In genomic region chr4:105088110-105088879, GRCh38 we compare ENCODE assay signal across 10 cellular contexts. TPM values are rescaled to one million over a fixed set of nuclear protein-coding genes. Genes with fewer than 3 reads are reported as not detected.
DNase-seq lines count a peak whose midpoint lies in the region; ATAC-seq, FAIRE-seq and TF ChIP-seq lines count a peak whose summit lies in the region.
"Had no signal": no experiment of that assay in that cellular context is flagged by ENCODE, and none has a peak within 500 bp of the region (broad histone marks: within the 10 kb centered on the region; RNA-seq: fewer than 3 reads in every experiment).

No MANE protein-coding gene starts in this region.

- TF ChIP-seq CTCF in right lobe of liver (IDR thresholded peaks at IDR 0.05), result no peak
- no peak for TF ChIP-seq CTCF in HepG2 (CRISPR knock-in tag; IDR thresholded peaks at IDR 0.05)
- no peak for TF ChIP-seq CTCF in keratinocyte (optimal IDR thresholded peaks at IDR 0.05 in 1 of 3, IDR thresholded peaks at IDR 0.05 in 1 of 3, conservative IDR thresholded peaks at IDR 0.05 in 1 of 3; ENCODE audit: extremely low read depth in 1 of 3, insufficient read depth in 2 of 3, low read length in 3 of 3)

- TF ChIP-seq POLR2A in right lobe of liver (IDR thresholded peaks at IDR 0.05) (no peak), HepG2 (IDR thresholded peaks at IDR 0.05; ENCODE audit: insufficient read depth in 1 of 2, low read depth in 2 of 2, low read length in 2 of 2) (no peak)

- H3K9ac ChIP-seq in HepG2 (ENCODE audit: insufficient read depth, low read depth, low read length), result no peak overlapping the region
- H3K9ac ChIP-seq in keratinocyte (ENCODE audit: control insufficient read depth, extremely low read depth, insufficient read depth, low read length), result no peak overlapping the region

- H3K27me3 ChIP-seq in right lobe of liver (no peaks in the 10 kb centered on the region), HepG2 (ENCODE audit: control insufficient read depth in 1 of 2, insufficient read depth in 2 of 2, low read length in 2 of 2) (no peaks in the 10 kb centered on the region), keratinocyte (ENCODE audit: control insufficient read depth, extremely low read depth, insufficient read depth, low read length) (no peaks in the 10 kb centered on the region)

- dilution Hi-C loops in keratinocyte (cut with MboI; ENCODE audit: extremely low pct_ligation_motif_present, low sequenced_read_pairs), result no loop called here

- H3K79me2 ChIP-seq in HepG2 (ENCODE audit: insufficient read depth, low read length) (no peaks in the 10 kb centered on the region), keratinocyte (ENCODE audit: control insufficient read depth, insufficient read depth, low read length) (no peaks in the 10 kb centered on the region)

- no peak overlapping the region for H3K4me3 ChIP-seq in right lobe of liver
- H3K4me3 ChIP-seq in HepG2 (replicated peaks in 1 of 3; ENCODE audit: insufficient read depth in 1 of 3, low read depth in 2 of 3, low read length in 3 of 3), result no peak overlapping the region
- peak overlapping the region in 2 of 3 experiments; percentile 21 to 36 for H3K4me3 ChIP-seq in keratinocyte (ENCODE audit: control insufficient read depth in 2 of 3, extremely low read depth in 1 of 3, insufficient read depth in 2 of 3, low read depth in 1 of 3, low read length in 3 of 3)

- BruUV-seq in HepG2 (replicated peaks; lab: Mats Ljungman, UMichigan), result no TSS peak

- in situ Hi-C loops in HepG2 (cut with HindIII; ENCODE audit: extremely low pct_ligation_motif_present, low pct_unique_long_range_greater_than_20kb), result no loop called here

- no peak for TF ChIP-seq RAD21 in HepG2 (CRISPR knock-in tag; IDR thresholded peaks at IDR 0.05)

- H2AFZ ChIP-seq in HepG2 (ENCODE audit: low read length) (no peak overlapping the region), keratinocyte (ENCODE audit: control insufficient read depth, low read length) (peak overlapping the region; percentile 85)

- ATAC-seq in right lobe of liver (peak in 3 of 4 donors; percentile 40 to 67 (median 65)), HepG2 (no peak), HG02798 (IDR thresholded peaks at IDR 0.05; ENCODE audit: poor library complexity, unreplicated experiment) (no peak), GM21423 (IDR thresholded peaks at IDR 0.05; ENCODE audit: unreplicated experiment) (no peak)
- ATAC-seq: naive thymus-derived CD8-positive, alpha-beta T cell had no signal

- H3K27ac ChIP-seq in right lobe of liver (no peak overlapping the region), HepG2 (ENCODE audit: extremely low read length, insufficient read depth, low read length) (no peak overlapping the region), keratinocyte (ENCODE audit: control insufficient read depth, insufficient read depth, low read length) (peak overlapping the region; percentile 23)

- CTCF ChIA-PET in HepG2 (lab: Yijun Ruan, JAX; ENCODE audit: low intra/inter-chr PET ratio, low total read pairs), result no interaction called here

- no peaks in the 10 kb centered on the region for H3K4me1 ChIP-seq in right lobe of liver
- H3K4me1 ChIP-seq in HepG2 (ENCODE audit: insufficient read depth, low read length), result no peaks in the 10 kb centered on the region
- H3K4me1 ChIP-seq in keratinocyte (ENCODE audit: control insufficient read depth, extremely low read depth, insufficient read depth, low read length), result peaks cover 21% of the 10 kb centered on the region

- DNase-seq in right lobe of liver, result no peak
- DNase-seq in HepG2 (ENCODE audit: low spot score), result no peak
- peak; percentile 93 for DNase-seq in astrocyte of the hippocampus (ENCODE audit: low read depth, low spot score)
- DNase-seq in keratinocyte (ENCODE audit: low read depth, low spot score), result peak; percentile 41
- DNase-seq in T-helper 1 cell, result no peak
- no peak for DNase-seq in RPMI8226
- DNase-seq: activated CD8-positive, alpha-beta memory T cell treated with anti-CD3 and anti-CD28 coated beads, Interleukin-2, amount 50 U/mL, for 4 hours; naive thymus-derived CD8-positive, alpha-beta T cell had no signal

- intact Hi-C loops in right lobe of liver (cut with DNase I) (no loop called here), HepG2 (cut with micrococcal nuclease; ENCODE audit: unreplicated experiment) (no loop called here)

- TF ChIP-seq EP300 in HepG2 (IDR thresholded peaks at IDR 0.05; ENCODE audit: low read depth in 2 of 2, low read length in 2 of 2) (no peak), HepG2 (CRISPR knock-in tag; IDR thresholded peaks at IDR 0.05; ENCODE audit: borderline replicate concordance) (no peak)

- FAIRE-seq in HepG2 (lab: Jason Lieb, UNC) (no peak), keratinocyte (lab: Jason Lieb, UNC) (peak; percentile 87)

- H3K4me2 ChIP-seq in HepG2 (ENCODE audit: low read depth, low read length) (no peak overlapping the region), keratinocyte (ENCODE audit: control insufficient read depth, extremely low read depth, insufficient read depth, low read depth, low read length) (peak overlapping the region; percentile 72)

- POLR2A ChIA-PET in HepG2 (lab: Yijun Ruan, JAX), result no interaction called here

- H3K9me3 ChIP-seq in right lobe of liver (no peaks in the 10 kb centered on the region), HepG2 (ENCODE audit: low read length) (no peaks in the 10 kb centered on the region), keratinocyte (ENCODE audit: control insufficient read depth, low read depth, low read length) (peaks cover 2% of the 10 kb centered on the region)

- no peaks in the 10 kb centered on the region for H3K9me1 ChIP-seq in keratinocyte (ENCODE audit: control insufficient read depth, extremely low read depth, insufficient read depth, low read length)

- 26% methylated on average over 10 of the region's 10 CpGs for WGBS in right lobe of liver (ENCODE audit: insufficient coverage, low coverage, low lambda C conversion rate, missing lambda C conversion rate)
- WGBS in HepG2 (ENCODE audit: low lambda C conversion rate), result 22% methylated on average over 10 of the region's 10 CpGs

- H3K36me3 ChIP-seq in right lobe of liver (no peaks in the 10 kb centered on the region), HepG2 (replicated peaks in 1 of 2; ENCODE audit: control insufficient read depth in 1 of 2, insufficient read depth in 2 of 2, low read length in 2 of 2) (no peaks in the 10 kb centered on the region), keratinocyte (ENCODE audit: control insufficient read depth in 2 of 2, extremely low read depth in 1 of 2, insufficient read depth in 2 of 2, low read length in 2 of 2) (no peaks in the 10 kb centered on the region)

- H4K20me1 ChIP-seq in HepG2 (ENCODE audit: insufficient read depth, low read length), result no peaks in the 10 kb centered on the region
- H4K20me1 ChIP-seq in keratinocyte (ENCODE audit: control insufficient read depth, extremely low read depth, insufficient read depth, low read length), result no peaks in the 10 kb centered on the region

TF ChIP-seq in HepG2, 621 proteins besides CTCF, POLR2A, EP300 and RAD21 (continues in another document):
- TF ChIP-seq ZBTB38 (CRISPR knock-in tag; IDR thresholded peaks at IDR 0.05) (no peak), FOXC1 (CRISPR knock-in tag; IDR thresholded peaks at IDR 0.05; ENCODE audit: borderline replicate concordance) (no peak), SKI (IDR thresholded peaks at IDR 0.05; ENCODE audit: partially characterized antibody) (no peak), CCAR2 (optimal IDR thresholded peaks at IDR 0.05; ENCODE audit: low read depth, low read length) (no peak), CREB1 (IDR thresholded peaks at IDR 0.05) (no peak), CREB1 (CRISPR knock-in tag; IDR thresholded peaks at IDR 0.05) (no peak)

RNA-seq across cellular contexts. Expression of gene TET2, which starts 58.4 kb away (rescaled TPM):
- total RNA-seq in right lobe of liver, result 1 to 10 TPM; 5.8 to 8.8 (median 7.0) TPM
- total RNA-seq in HepG2 (2016; rRNA removed; fragmentation: Illumina TruSeq; extraction: Trizol), result 4.6 and 4.8 TPM in 2 replicates
- 1.1 and 1.3 TPM in 2 replicates for total RNA-seq in HepG2 (2016; cell fraction: cytosol; rRNA removed; fragmentation: Illumina TruSeq; extraction: Trizol; ENCODE audit: low read depth)
- total RNA-seq in HepG2 (2016; cell fraction: insoluble cytoplasmic fraction; rRNA removed; fragmentation: Illumina TruSeq; extraction: Trizol), result 4.3 and 6.2 TPM in 2 replicates
- total RNA-seq in HepG2 (2016; cell fraction: membrane; rRNA removed; fragmentation: Illumina TruSeq; extraction: Trizol), result 3.6 and 3.7 TPM in 2 replicates
- 14.2 and 15.6 TPM in 2 replicates for total RNA-seq in HepG2 (2016; cell fraction: nucleus; rRNA removed; fragmentation: Illumina TruSeq; extraction: Trizol)
- polyA plus RNA-seq in HepG2 (2011; rRNA removed), result 4.2 and 4.7 TPM in 2 replicates
- 1.6 and 2.4 TPM in 2 replicates for polyA plus RNA-seq in HepG2 (2011; cell fraction: cytosol; rRNA removed)
- polyA plus RNA-seq in HepG2 (2011; cell fraction: nucleus; rRNA removed), result 7.1 and 8.3 TPM in 2 replicates
- polyA plus RNA-seq in HepG2 (2012), result 3.1 and 3.5 TPM in 2 replicates
- 0.09 TPM in 2 replicates for polyA plus RNA-seq in HepG2 (2016; cell fraction: cytosol; fragmentation: Illumina TruSeq; extraction: Trizol; ENCODE audit: low read depth)
- polyA plus RNA-seq in HepG2 (2016; cell fraction: insoluble cytoplasmic fraction; fragmentation: Illumina TruSeq; extraction: Trizol; ENCODE audit: low read depth), result 2.2 and 2.3 TPM in 2 replicates
- 0.34 and 0.38 TPM in 2 replicates for polyA plus RNA-seq in HepG2 (2016; cell fraction: membrane; fragmentation: Illumina TruSeq; extraction: Trizol; ENCODE audit: low read depth)
- 5.4 TPM in 2 replicates for polyA plus RNA-seq in HepG2 (2016; cell fraction: nucleus; fragmentation: Illumina TruSeq; extraction: Trizol; ENCODE audit: insufficient read depth, low read depth)
- polyA minus RNA-seq in HepG2 (2011; rRNA and poly(A)+ RNA removed; ENCODE audit: low replicate concordance), result 8.5 and 15.5 TPM in 2 replicates
- 6.2 and 6.8 TPM in 2 replicates for polyA minus RNA-seq in HepG2 (2011; cell fraction: cytosol; rRNA and poly(A)+ RNA removed)
- polyA minus RNA-seq in HepG2 (2011; cell fraction: nucleus; rRNA and poly(A)+ RNA removed), result 83.3 and 90.6 TPM in 2 replicates
- 6.6 to 9.6 TPM (median 7.8 TPM) in 3 replicates for polyA plus RNA-seq in keratinocyte
- polyA plus RNA-seq in keratinocyte (2011; ENCODE audit: low read depth), result 4.6 TPM
- 3.1 and 5.9 TPM in 2 replicates for polyA plus RNA-seq in keratinocyte (2011; cell fraction: cytosol; rRNA removed)
- 12.5 and 16.4 TPM in 2 replicates for polyA plus RNA-seq in keratinocyte (2011; cell fraction: nucleus; rRNA removed)
- polyA plus RNA-seq in keratinocyte (2012; ENCODE audit: low replicate concordance), result 4.7 and 7.1 TPM in 2 replicates
- 16.3 to 45.5 TPM (median 24.2 TPM) in 3 replicates for polyA minus RNA-seq in keratinocyte
- polyA minus RNA-seq in keratinocyte (2011; cell fraction: cytosol; rRNA and poly(A)+ RNA removed), result 7.3 TPM
- polyA minus RNA-seq in keratinocyte (2011; cell fraction: nucleus; rRNA and poly(A)+ RNA removed), result 31.7 and 60.4 TPM in 2 replicates

Comparison
In these comparisons a context has a peak if more than half of its experiments do, and no peak if none do; other contexts are left out.
1. ATAC-seq: peak in right lobe of liver (3 of 4); none in HepG2 (single experiment), HG02798 (single experiment) and GM21423 (single experiment).
2. DNase-seq: peak in astrocyte of the hippocampus (single experiment) and keratinocyte (single experiment); none in right lobe of liver (0 of 3), HepG2 (single experiment), T-helper 1 cell (0 of 5) and RPMI8226 (single experiment).
3. H3K4me3 ChIP-seq: peak in keratinocyte (2 of 3); none in right lobe of liver (0 of 3) and HepG2 (0 of 3).